16 cellular contexts compared by ENCODE assay signal in the genomic region with DNA sequence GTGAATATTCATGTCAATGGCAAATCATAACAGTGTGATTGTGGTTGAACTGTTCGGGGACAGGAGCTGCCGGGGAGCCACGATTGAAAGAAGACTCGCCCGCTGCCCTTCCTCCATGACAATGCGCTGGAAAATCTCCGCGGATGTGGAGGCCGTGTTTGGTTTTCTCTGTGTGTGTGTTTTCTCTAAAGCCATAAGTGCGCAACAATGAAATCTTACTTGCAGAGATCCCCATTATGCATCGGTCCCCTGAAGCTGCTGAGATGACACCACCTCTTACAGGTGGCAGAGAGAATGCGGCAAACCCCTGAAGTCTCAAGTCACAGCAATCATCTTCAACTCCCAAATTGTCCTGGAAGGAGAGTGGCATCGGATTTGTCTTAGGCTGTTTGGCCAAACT.
DNase-seq lines count a peak whose midpoint lies in the region; ATAC-seq and TF ChIP-seq lines count a peak whose summit lies in the region.
"Had no signal": no experiment of that assay in that cellular context is flagged by ENCODE, and none has a peak within 500 bp of the region (broad histone marks: within the 10 kb centered on the region; RNA-seq: fewer than 3 reads in every experiment).

No MANE protein-coding gene starts in this region.

- peaks cover 43% of the 10 kb centered on the region for H3K4me1 Mint-ChIP-seq in nephron
- H3K4me1 Mint-ChIP-seq: CD14-positive monocyte; CD4-positive, alpha-beta memory T cell had no signal

- H3K4me3 ChIP-seq in heart right ventricle, result peak overlapping the region in 5 of 10 donors; percentile 7 to 34 (median 25)
- peak overlapping the region in 4 of 5 donors; percentile 10 to 51 (median 46) for H3K4me3 ChIP-seq in subcutaneous abdominal adipose tissue (ENCODE audit: low read depth in 1 of 5, low read length in 5 of 5)
- no peak overlapping the region for H3K4me3 ChIP-seq in effector memory CD4-positive, alpha-beta T cell (ENCODE audit: insufficient read depth, low read depth, low read length, poor library complexity, severe bottlenecking)
- H3K4me3 ChIP-seq in neuronal stem cell (ENCODE audit: low read length in 2 of 2), result no peak overlapping the region
- H3K4me3 ChIP-seq: BLaER1, GM23248 had no signal

- H3K14ac ChIP-seq in neuronal stem cell (ENCODE audit: low read length), result no peak overlapping the region

- WGBS in heart right ventricle, 2 donors, result 74 to 81% methylated on average over 13 of the region's 13 CpGs
- no CpG with 5 or more reads among the region's 13 CpGs for WGBS in neuronal stem cell (ENCODE audit: extremely low coverage in 2 of 2, insufficient read length in 2 of 2, insufficient replicate concordance in 1 of 2), 2 donors

- no peak overlapping the region for H3K4me3 Mint-ChIP-seq in nephron
- H3K4me3 Mint-ChIP-seq: CD14-positive monocyte; CD4-positive, alpha-beta memory T cell had no signal

- no peak overlapping the region for H3K4me2 ChIP-seq in neuronal stem cell (ENCODE audit: insufficient read depth, low read length, poor library complexity, severe bottlenecking)
- H3K4me2 ChIP-seq: BLaER1 had no signal

- peak overlapping the region in 2 of 3 experiments; percentile 51 to 90 for H3K27ac Mint-ChIP-seq in nephron
- H3K27ac Mint-ChIP-seq: CD14-positive monocyte; CD4-positive, alpha-beta memory T cell had no signal

- intact Hi-C loops in cardiac septum (cut with DNase I), result no loop called here
- intact Hi-C loops in heart right ventricle (cut with DNase I), result no loop called here

- no peak overlapping the region for H3K23ac ChIP-seq in neuronal stem cell (ENCODE audit: low read depth, low read length, poor library complexity)

- no peak overlapping the region for H4K8ac ChIP-seq in neuronal stem cell (ENCODE audit: low read depth, low read length)

- H4K91ac ChIP-seq in neuronal stem cell (ENCODE audit: low read depth, low read length, poor library complexity), result no peak overlapping the region

- H3K9ac ChIP-seq in subcutaneous abdominal adipose tissue (ENCODE audit: low read length in 5 of 5) (no peak overlapping the region), neuronal stem cell (ENCODE audit: low read depth, low read length, poor library complexity) (no peak overlapping the region)
- H3K9ac ChIP-seq: BLaER1, GM23248 had no signal

- H2BK120ac ChIP-seq in neuronal stem cell (ENCODE audit: low read depth, low read length), result no peak overlapping the region

- H2AK5ac ChIP-seq in neuronal stem cell (ENCODE audit: low read depth, low read length), result no peak overlapping the region

- DNase-seq in cardiac septum (ENCODE audit: low spot score), result peak; percentile 70
- no peak for DNase-seq in heart right ventricle
- no peak for DNase-seq in effector memory CD4-positive, alpha-beta T cell
- DNase-seq in neuronal stem cell (ENCODE audit: low spot score), result no peak
- no peak for DNase-seq in NCI-H1436 treated with DMSO at 0.1 percent for 48 hours (lab: John Stamatoyannopoulos, UW)
- DNase-seq: CD4-positive, alpha-beta memory T cell; DMS153; DMS79; GDM1; GM23248; HCEC 1CT had no signal

- no peaks in the 10 kb centered on the region for H3K9me3 ChIP-seq in heart right ventricle
- no peaks in the 10 kb centered on the region for H3K9me3 ChIP-seq in subcutaneous abdominal adipose tissue (ENCODE audit: control insufficient read depth in 5 of 5, low read length in 5 of 5)
- no peaks in the 10 kb centered on the region for H3K9me3 ChIP-seq in effector memory CD4-positive, alpha-beta T cell (ENCODE audit: control insufficient read depth, low read length)
- H3K9me3 ChIP-seq in neuronal stem cell (replicated peaks in 1 of 2; ENCODE audit: control insufficient read depth in 2 of 2, insufficient read depth in 1 of 2, low read depth in 1 of 2, low read length in 2 of 2), result no peaks in the 10 kb centered on the region
- H3K9me3 ChIP-seq: BLaER1 had no signal

- no peak for TF ChIP-seq CTCF in heart right ventricle (IDR thresholded peaks at IDR 0.05)
- no peak for TF ChIP-seq CTCF in nephron (IDR thresholded peaks at IDR 0.05; ENCODE audit: unreplicated experiment in 3 of 3)

- no peak overlapping the region for H2BK5ac ChIP-seq in neuronal stem cell (ENCODE audit: low read length)

- H3K4me1 ChIP-seq in heart right ventricle (peaks cover 0 to 18% (median 0%) of the 10 kb centered on the region in 9 donors), subcutaneous abdominal adipose tissue (ENCODE audit: control insufficient read depth in 5 of 5, insufficient read depth in 5 of 5, low read length in 5 of 5) (peaks cover 0 to 21% (median 8%) of the 10 kb centered on the region in 5 donors), neuronal stem cell (ENCODE audit: control insufficient read depth in 2 of 2, insufficient read depth in 1 of 2, low read depth in 1 of 2, low read length in 2 of 2) (no peaks in the 10 kb centered on the region)
- H3K4me1 ChIP-seq in effector memory CD4-positive, alpha-beta T cell (ENCODE audit: control insufficient read depth, insufficient read depth, low read length, poor library complexity, severe bottlenecking), result no peaks in the 10 kb centered on the region

- no peak overlapping the region for H2BK15ac ChIP-seq in neuronal stem cell (ENCODE audit: low read length)

- H2BK12ac ChIP-seq in neuronal stem cell (ENCODE audit: low read length), result no peak overlapping the region

- H3K9me3 Mint-ChIP-seq in nephron, result peaks cover 4% of the 10 kb centered on the region
- H3K9me3 Mint-ChIP-seq: CD4-positive, alpha-beta memory T cell had no signal

- no peaks in the 10 kb centered on the region for H3K36me3 ChIP-seq in heart right ventricle
- no peaks in the 10 kb centered on the region for H3K36me3 ChIP-seq in subcutaneous abdominal adipose tissue (ENCODE audit: control insufficient read depth in 5 of 5, insufficient read depth in 5 of 5, low read length in 5 of 5)
- no peaks in the 10 kb centered on the region for H3K36me3 ChIP-seq in effector memory CD4-positive, alpha-beta T cell (ENCODE audit: control insufficient read depth, insufficient read depth, low read length)
- H3K36me3 ChIP-seq in neuronal stem cell (replicated peaks in 1 of 2; ENCODE audit: control insufficient read depth in 2 of 2, insufficient read depth in 2 of 2, low read length in 2 of 2), result no peaks in the 10 kb centered on the region
- H3K36me3 ChIP-seq: BLaER1 had no signal

- ATAC-seq in heart right ventricle, result no peak

- no peaks in the 10 kb centered on the region for H3K36me3 Mint-ChIP-seq in nephron (ENCODE audit: low read depth)
- H3K36me3 Mint-ChIP-seq: CD14-positive monocyte; CD4-positive, alpha-beta memory T cell had no signal

- no peak overlapping the region for H3K4ac ChIP-seq in neuronal stem cell (ENCODE audit: low read length)

- H3K27me3 Mint-ChIP-seq in nephron (ENCODE audit: low read depth), result peaks cover 34% of the 10 kb centered on the region

- no peak overlapping the region for H2AFZ ChIP-seq in neuronal stem cell (ENCODE audit: low read length)
- H2AFZ ChIP-seq: GM23248 had no signal

- H3K27me3 ChIP-seq in heart right ventricle, result peaks cover 0 to 47% (median 6%) of the 10 kb centered on the region in 7 donors
- H3K27me3 ChIP-seq in subcutaneous abdominal adipose tissue (ENCODE audit: control insufficient read depth in 5 of 5, insufficient read depth in 4 of 5, low read length in 5 of 5), result peaks cover 2 to 21% (median 4%) of the 10 kb centered on the region in 5 donors
- H3K27me3 ChIP-seq in effector memory CD4-positive, alpha-beta T cell (replicated peaks; ENCODE audit: control insufficient read depth, insufficient read depth, low read length, poor library complexity, severe bottlenecking), result no peaks in the 10 kb centered on the region
- no peaks in the 10 kb centered on the region for H3K27me3 ChIP-seq in neuronal stem cell (ENCODE audit: control insufficient read depth in 3 of 3, insufficient read depth in 3 of 3, low read depth in 1 of 3, low read length in 3 of 3)
- H3K27me3 ChIP-seq: BLaER1 had no signal

- H3K27ac ChIP-seq in heart right ventricle, result no peak overlapping the region
- H3K27ac ChIP-seq in subcutaneous abdominal adipose tissue (ENCODE audit: low read depth, low read length), result no peak overlapping the region
- no peak overlapping the region for H3K27ac ChIP-seq in effector memory CD4-positive, alpha-beta T cell (ENCODE audit: insufficient read depth, low read length, poor library complexity, severe bottlenecking)
- H3K27ac ChIP-seq in neuronal stem cell (replicated peaks; ENCODE audit: low read length), result no peak overlapping the region
- H3K27ac ChIP-seq: BLaER1, GM23248, HL-60 had no signal

- no peak overlapping the region for H3K18ac ChIP-seq in neuronal stem cell (ENCODE audit: low read length)

- H3K79me1 ChIP-seq in neuronal stem cell (ENCODE audit: low read depth, low read length), result no peaks in the 10 kb centered on the region

Comparison
In these comparisons a context has a peak if more than half of its experiments do, and no peak if none do; other contexts are left out.
1. H3K4me3 ChIP-seq: peak in subcutaneous abdominal adipose tissue (4 of 5); none in effector memory CD4-positive, alpha-beta T cell (single experiment) and neuronal stem cell (0 of 2).